ENCODE assay signal across 28 cellular contexts in the genomic region with DNA sequence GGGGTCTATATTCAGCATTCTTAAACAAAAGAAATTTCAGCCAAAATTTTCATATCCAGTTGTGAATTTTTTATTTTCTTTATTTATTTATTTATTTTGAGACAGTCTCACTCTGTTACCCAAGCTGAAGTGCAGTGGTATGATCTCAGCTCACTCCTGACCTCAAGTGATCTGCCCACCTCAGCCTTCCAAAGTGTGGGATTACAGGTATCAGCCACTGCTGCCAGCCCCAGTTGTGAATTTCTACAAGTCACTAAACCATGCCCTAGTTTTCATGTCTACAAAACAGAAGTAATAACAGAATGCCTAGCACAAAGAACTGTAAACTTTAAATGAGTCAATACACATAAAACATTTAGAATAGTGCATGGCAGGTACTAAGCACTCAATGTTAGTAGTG.
"Had no signal": no experiment of that assay in that cellular context is flagged by ENCODE, and none has a peak within 500 bp of the region (broad histone marks: within the 10 kb centered on the region; RNA-seq: fewer than 3 reads in every experiment).

No MANE protein-coding gene starts in this region.

- H3K4me1 Mint-ChIP-seq: activated B cell treated with CpG ODN at 0.5 μM for 24 hours; activated T-helper 17 cell treated with anti-CD3 and anti-CD28 coated beads, Interleukin-2, amount 50 U/mL, for 72 hours; T-helper 17 cell had no signal

- H3K4me3 Mint-ChIP-seq: activated B cell treated with CpG ODN at 0.5 μM for 24 hours; activated CD8-positive, alpha-beta T cell treated with anti-CD3 and anti-CD28 coated beads for 36 hours; activated naive CD8-positive, alpha-beta T cell; activated T-cell treated with anti-CD3 and anti-CD28 coated beads, Interleukin-2, amount 50 U/mL, for 4 hours; activated T-helper 17 cell treated with anti-CD3 and anti-CD28 coated beads, Interleukin-2, amount 50 U/mL, for 72 hours; endodermal cell; T-helper 17 cell; T-helper 2 cell treated with Interferon-gamma antibody and Interleukin-4, amounts not matched to agents 5 μg/mL and 100 μg/mL, for 36 hours had no signal

- H3K36me3 Mint-ChIP-seq: activated naive CD8-positive, alpha-beta T cell had no signal

- DNase-seq: activated B cell treated with CpG ODN at 0.5 μM for 24 hours; activated CD4-positive, alpha-beta T cell treated with anti-CD3 and anti-CD28 coated beads for 48 hours; activated CD4-positive, alpha-beta T cell treated with anti-CD3 and anti-CD28 coated beads, Interleukin-2, amount 50 U/mL, for 1 hour; activated CD4-positive, alpha-beta T cell treated with anti-CD3 and anti-CD28 coated beads, Interleukin-2, amount 50 U/mL, for 48 hours; activated CD8-positive, alpha-beta memory T cell treated with anti-CD3 and anti-CD28 coated beads for 24 hours; activated CD8-positive, alpha-beta T cell treated with anti-CD3 and anti-CD28 coated beads for 36 hours; activated effector memory CD4-positive, alpha-beta T cell treated with Interleukin-2 at 50 U/mL for 16 hours; activated gamma-delta T cell treated with Interleukin-2 at 50 U/mL for 16 hours; activated naive CD4-positive, alpha-beta T cell treated with anti-CD3 and anti-CD28 coated beads, Interleukin-2, amount 50 U/mL, for 16 hours; activated naive CD4-positive, alpha-beta T cell treated with Interleukin-2 at 50 U/mL for 16 hours; activated T-cell treated with anti-CD3 and anti-CD28 coated beads, Interleukin-2, amount 50 U/mL, for 4 hours; amniotic stem cell; anterior cingulate cortex; brain microvascular endothelial cell; caudate nucleus; dorsolateral prefrontal cortex; effector memory CD4-positive, alpha-beta T cell; endodermal cell; foreskin fibroblast; glutamatergic neuron; heart left ventricle; T-helper 1 cell; T-helper 17 cell; T1000; WERI-Rb-1 had no signal

- H3K27ac ChIP-seq: brain microvascular endothelial cell, dorsolateral prefrontal cortex, heart left ventricle, WERI-Rb-1 had no signal

- H3K27me3 ChIP-seq: brain microvascular endothelial cell, dorsolateral prefrontal cortex, heart left ventricle had no signal

- H3K27ac Mint-ChIP-seq: activated B cell treated with CpG ODN at 0.5 μM for 24 hours; activated CD8-positive, alpha-beta T cell treated with anti-CD3 and anti-CD28 coated beads for 36 hours; activated naive CD8-positive, alpha-beta T cell; activated T-helper 17 cell treated with anti-CD3 and anti-CD28 coated beads, Interleukin-2, amount 50 U/mL, for 72 hours; endodermal cell; T-helper 17 cell; T-helper 2 cell treated with Interferon-gamma antibody and Interleukin-4, amounts not matched to agents 5 μg/mL and 100 μg/mL, for 36 hours had no signal

- H3K36me3 ChIP-seq: brain microvascular endothelial cell, heart left ventricle, WERI-Rb-1 had no signal

- H3K9me3 Mint-ChIP-seq: activated CD8-positive, alpha-beta T cell treated with anti-CD3 and anti-CD28 coated beads for 36 hours; activated T-helper 17 cell treated with anti-CD3 and anti-CD28 coated beads, Interleukin-2, amount 50 U/mL, for 72 hours; endodermal cell; T-helper 2 cell treated with Interferon-gamma antibody and Interleukin-4, amounts not matched to agents 5 μg/mL and 100 μg/mL, for 36 hours had no signal

- H3K4me3 ChIP-seq: dorsolateral prefrontal cortex, heart left ventricle had no signal

- H3K27me3 Mint-ChIP-seq: activated B cell treated with CpG ODN at 0.5 μM for 24 hours; activated CD8-positive, alpha-beta T cell treated with anti-CD3 and anti-CD28 coated beads for 36 hours; activated naive CD8-positive, alpha-beta T cell; activated T-helper 17 cell treated with anti-CD3 and anti-CD28 coated beads, Interleukin-2, amount 50 U/mL, for 72 hours; T-helper 17 cell had no signal

- H3K4me1 ChIP-seq: heart left ventricle had no signal
